Comparison of ENCODE assay signal across 18 cellular contexts in genomic region chr2:1809726-1810125, GRCh38.
DNase-seq lines count a peak whose midpoint lies in the region; FAIRE-seq and TF ChIP-seq lines count a peak whose summit lies in the region.
"Had no signal": no experiment of that assay in that cellular context is flagged by ENCODE, and none has a peak within 500 bp of the region (broad histone marks: within the 10 kb centered on the region; RNA-seq: fewer than 3 reads in every experiment).

No MANE protein-coding gene starts in this region.

- H3K4me1 Mint-ChIP-seq in immature natural killer cell (no peaks in the 10 kb centered on the region), progenitor cell of endocrine pancreas (ENCODE audit: low read depth) (no peaks in the 10 kb centered on the region)
- H3K4me1 Mint-ChIP-seq: B cell had no signal

- no peaks in the 10 kb centered on the region for H4K20me1 ChIP-seq in BLaER1

- H3K4me3 Mint-ChIP-seq in immature natural killer cell (no peak overlapping the region), progenitor cell of endocrine pancreas (ENCODE audit: low read depth) (no peak overlapping the region)
- H3K4me3 Mint-ChIP-seq: B cell; CD4-positive, alpha-beta T cell; HFFc6 had no signal

- FAIRE-seq in kidney (lab: Jason Lieb, UNC): no peak
- FAIRE-seq: D721Med had no signal

- no peak for TF ChIP-seq CTCF in kidney (IDR thresholded peaks at IDR 0.05; ENCODE audit: borderline replicate concordance, extremely low read depth, insufficient read depth)
- TF ChIP-seq CTCF in progenitor cell of endocrine pancreas (IDR thresholded peaks at IDR 0.05; ENCODE audit: unreplicated experiment): no peak

- H3K9me3 ChIP-seq in BLaER1 (peaks cover 20% of the 10 kb centered on the region), kidney (ENCODE audit: control insufficient read depth in 1 of 2, low read length in 2 of 2) (no peaks in the 10 kb centered on the region)
- H3K9me3 ChIP-seq: Caco-2 had no signal

- H3K27ac Mint-ChIP-seq in immature natural killer cell (no peak overlapping the region), progenitor cell of endocrine pancreas (no peak overlapping the region)
- H3K27ac Mint-ChIP-seq: B cell; CD4-positive, alpha-beta T cell had no signal

- DNase-seq in Jurkat, Clone E6-1 (ENCODE audit: low read depth, low spot score): peak; percentile 53
- DNase-seq in kidney: peak; percentile 26
- peak; percentile 73 for DNase-seq in posterior vena cava (ENCODE audit: low spot score)
- no peak for DNase-seq in NK-92 treated with Interleukin-12 subunit alpha and Interleukin-12 subunit beta, amount 100 ng/mL, for 24 hours (lab: John Stamatoyannopoulos, UW)
- no peak for DNase-seq in immature natural killer cell
- no peak for DNase-seq in progenitor cell of endocrine pancreas (ENCODE audit: low spot score, unreplicated experiment)
- DNase-seq: Caco-2; CD4-positive, alpha-beta T cell; DMS79; GF-D8; GOT3; H7 had no signal

- peaks cover 3 to 7% (median 5%) of the 10 kb centered on the region in 3 donors for H3K27me3 Mint-ChIP-seq in immature natural killer cell (ENCODE audit: low read depth in 3 of 3)
- H3K27me3 Mint-ChIP-seq in progenitor cell of endocrine pancreas: peaks cover 46% of the 10 kb centered on the region
- H3K27me3 Mint-ChIP-seq: B cell had no signal

- H3K9me3 Mint-ChIP-seq in immature natural killer cell: no peaks in the 10 kb centered on the region
- H3K9me3 Mint-ChIP-seq in progenitor cell of endocrine pancreas (ENCODE audit: low read depth): no peaks in the 10 kb centered on the region
- H3K9me3 Mint-ChIP-seq: CD4-positive, alpha-beta T cell had no signal

- peak overlapping the region; percentile 36; the same call in 1 of the 2 replicates for H3K9ac ChIP-seq in BLaER1
- no peak overlapping the region for H3K9ac ChIP-seq in kidney (ENCODE audit: low read length in 2 of 2)

- H3K4me3 ChIP-seq in BLaER1 (no peak overlapping the region), kidney (ENCODE audit: low read length in 2 of 2) (no peak overlapping the region)
- H3K4me3 ChIP-seq in Jurkat, Clone E6-1 (ENCODE audit: low read length): no peak overlapping the region

- H3K4me2 ChIP-seq in BLaER1: peak overlapping the region; percentile 71

- H3K4me1 ChIP-seq in BLaER1: peaks cover 85% of the 10 kb centered on the region
- H3K4me1 ChIP-seq in kidney (ENCODE audit: control insufficient read depth in 1 of 2, insufficient read depth in 1 of 2, low read depth in 1 of 2, low read length in 2 of 2): no peaks in the 10 kb centered on the region
- H3K4me1 ChIP-seq: Caco-2 had no signal

- intact Hi-C loops in kidney (cut with DNase I): no loop called here
- intact Hi-C loops in posterior vena cava (cut with DNase I): loop anchor here in 1 of 2 donors (10.0 kb wide), 1 partner anchor 215 kb away; no protein-coding TSS in a partner anchor

- H3K27me3 ChIP-seq in BLaER1: no peaks in the 10 kb centered on the region

- H3K27ac ChIP-seq in BLaER1 (peak overlapping the region; percentile 65), kidney (ENCODE audit: low read depth in 2 of 2, low read length in 2 of 2) (no peak overlapping the region)
- H3K27ac ChIP-seq: C4-2B, HL-60 had no signal

- H3K36me3 Mint-ChIP-seq in immature natural killer cell: no peaks in the 10 kb centered on the region
- no peaks in the 10 kb centered on the region for H3K36me3 Mint-ChIP-seq in progenitor cell of endocrine pancreas (ENCODE audit: insufficient read depth)

- H3K36me3 ChIP-seq in BLaER1 (peaks cover 24% of the 10 kb centered on the region), kidney (ENCODE audit: control insufficient read depth in 1 of 2, insufficient read depth in 2 of 2, low read length in 2 of 2) (no peaks in the 10 kb centered on the region)

Comparison
In these comparisons a context has a peak if more than half of its experiments do, and no peak if none do; other contexts are left out.
1. DNase-seq: peak in Jurkat, Clone E6-1 (single experiment), kidney (single experiment) and posterior vena cava (single experiment); none in NK-92 treated with Interleukin-12 subunit alpha and Interleukin-12 subunit beta, amount 100 ng/mL, for 24 hours (single experiment), immature natural killer cell (0 of 3) and progenitor cell of endocrine pancreas (single experiment).